Comparison of ENCODE assay signal across 8 cellular contexts in the genomic region with DNA sequence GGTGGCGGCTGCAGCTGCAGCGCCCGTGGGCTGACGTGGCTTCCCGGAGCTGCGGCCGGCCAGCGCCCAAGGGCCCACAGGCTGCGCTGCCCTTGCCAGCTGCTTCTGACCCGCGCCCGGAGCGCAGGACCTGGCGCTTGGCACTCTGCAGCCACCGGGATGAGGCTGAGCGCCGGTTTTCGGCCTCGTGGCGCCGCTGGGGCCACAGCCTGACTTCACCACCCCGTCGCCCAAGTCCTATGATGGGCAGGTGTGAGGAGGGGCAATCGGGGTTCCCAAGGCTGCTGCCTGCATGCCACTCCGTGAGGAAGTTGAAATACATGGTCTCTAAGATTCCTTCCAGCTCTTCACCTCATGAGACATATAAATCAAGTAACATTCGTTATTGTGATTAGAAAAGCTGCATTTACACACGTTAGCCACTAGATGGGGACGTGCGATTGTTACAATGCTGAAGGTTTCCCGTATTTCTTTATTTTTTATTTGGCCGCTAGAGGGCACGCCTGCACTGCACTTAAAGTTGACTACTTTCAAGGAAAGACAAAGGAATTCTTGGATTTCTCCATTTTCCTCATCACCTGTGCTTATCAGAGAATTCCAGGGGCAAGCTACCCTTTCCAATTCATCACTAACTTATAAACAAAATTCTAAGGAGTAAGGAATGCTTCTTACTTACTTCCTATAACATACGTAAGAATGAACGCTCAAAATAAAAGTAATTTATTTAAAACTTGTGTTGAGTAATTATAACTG. TPM values are rescaled to one million over a fixed set of nuclear protein-coding genes. Genes with fewer than 3 reads are reported as not detected.
DNase-seq lines count a peak whose midpoint lies in the region; ATAC-seq and TF ChIP-seq lines count a peak whose summit lies in the region.
"Not testable (repeated sequence)": the region's sequence is repeated elsewhere in the genome, so short reads cannot be mapped to it uniquely, and the experiment has no call there.

No MANE protein-coding gene starts in this region.

- not testable (repeated sequence) for H2AFZ ChIP-seq in GM23338

- not testable (repeated sequence) for H3K27me3 Mint-ChIP-seq in GM23338 (ENCODE audit: insufficient read depth, low read depth, poor library complexity); activated CD4-positive, alpha-beta T cell treated with anti-CD3 and anti-CD28 coated beads for 36 hours

- not testable (repeated sequence) for H4K20me1 ChIP-seq in GM23338 (replicated peaks; ENCODE audit: insufficient read depth)

- not testable (repeated sequence) for H3K27me3 ChIP-seq in GM23338 (ENCODE audit: insufficient read depth); right atrium auricular region; thoracic aorta (replicated peaks; ENCODE audit: insufficient read depth)
- H3K27me3 ChIP-seq in neutrophil = peaks cover 12% of the 10 kb centered on the region

- intact Hi-C loops in activated CD4-positive, alpha-beta T cell treated with anti-CD3 and anti-CD28 coated beads for 36 hours (cut with DNase I, micrococcal nuclease) = loop anchor here (1.0 to 5.0 kb wide), 8 partner anchors 125 to 825 kb away; a partner anchor contains a TSS

- not testable (repeated sequence) for TF ChIP-seq EP300 in Ishikawa (IDR thresholded peaks at IDR 0.05; ENCODE audit: borderline replicate concordance)

- H3K9me2 ChIP-seq in GM23338 (ENCODE audit: insufficient read depth) = not testable (repeated sequence)

- H3K4me3 ChIP-seq in GM23338 (peak overlapping the region; percentile 53), cardiac fibroblast (replicated peaks in 1 of 2; ENCODE audit: low read depth in 2 of 2, low read length in 2 of 2) (peak overlapping the region; percentile 56 to 60), right atrium auricular region (peak overlapping the region; percentile 44 to 71), neutrophil (ENCODE audit: low read depth in 1 of 2, low read length in 1 of 2) (peak overlapping the region; percentile 70 to 84), thoracic aorta (peak overlapping the region; percentile 86)

- TF ChIP-seq RAD21 in Ishikawa (IDR thresholded peaks at IDR 0.05; ENCODE audit: low read depth) = peak; percentile 80

- DNase-seq in ELF-1 (ENCODE audit: low read depth, low spot score) (peak; percentile 70), GM23338 (ENCODE audit: low spot score) (peak; percentile 43), cardiac fibroblast (ENCODE audit: low read depth in 2 of 2) (peak; percentile 53 to 63), right atrium auricular region (ENCODE audit: low spot score) (peak; percentile 81)
- peak; percentile 61 for DNase-seq in activated CD4-positive, alpha-beta T cell treated with anti-CD3 and anti-CD28 coated beads for 36 hours
- not testable (repeated sequence) for DNase-seq in thoracic aorta (ENCODE audit: low spot score)

- H3K36me3 Mint-ChIP-seq in GM23338 (ENCODE audit: low read depth); activated CD4-positive, alpha-beta T cell treated with anti-CD3 and anti-CD28 coated beads for 36 hours (ENCODE audit: low read depth): not testable (repeated sequence)

- H3K27ac Mint-ChIP-seq in GM23338 = not testable (repeated sequence)
- peak overlapping the region; percentile 89 for H3K27ac Mint-ChIP-seq in activated CD4-positive, alpha-beta T cell treated with anti-CD3 and anti-CD28 coated beads for 36 hours

- H3K4me1 ChIP-seq in GM23338 (ENCODE audit: insufficient read depth); right atrium auricular region; neutrophil (ENCODE audit: control insufficient read depth in 1 of 2, insufficient read depth in 1 of 2, low read depth in 1 of 2, low read length in 1 of 2); thoracic aorta (ENCODE audit: control insufficient read depth in 1 of 2, low read depth in 2 of 2): not testable (repeated sequence)

- peak overlapping the region; percentile 83 for H3K4me3 Mint-ChIP-seq in GM23338
- peak overlapping the region; percentile 80 for H3K4me3 Mint-ChIP-seq in activated CD4-positive, alpha-beta T cell treated with anti-CD3 and anti-CD28 coated beads for 36 hours

- CTCF ChIA-PET in activated CD4-positive, alpha-beta T cell treated with anti-CD3 and anti-CD28 coated beads for 36 hours (lab: Charles Lee) = interaction anchor here (0.6 to 2.8 kb wide), 30 partner anchors 8 to 865 kb away, joined by 3 to 26 read pairs (median 3); a partner anchor contains a TSS

- H3K27ac ChIP-seq in GM23338 (ENCODE audit: low read depth) = not testable (repeated sequence)
- H3K27ac ChIP-seq in right atrium auricular region (peak overlapping the region; percentile 87 to 90), neutrophil (peak overlapping the region; percentile 66), thoracic aorta (peak overlapping the region; percentile 71 to 80)

- H3K4me1 Mint-ChIP-seq in GM23338; activated CD4-positive, alpha-beta T cell treated with anti-CD3 and anti-CD28 coated beads for 36 hours: not testable (repeated sequence)

- peak overlapping the region; percentile 72 for H3K4me2 ChIP-seq in GM23338

- not testable (repeated sequence) for H3F3A ChIP-seq in GM23338 (replicated peaks; ENCODE audit: low read depth)

- TF ChIP-seq CTCF in GM23338 (conservative IDR thresholded peaks at IDR 0.05; ENCODE audit: low read depth in 2 of 2) (peak; percentile 70 to 96), cardiac fibroblast (IDR thresholded peaks at IDR 0.05; ENCODE audit: low read depth, low read length) (peak; percentile 55), right atrium auricular region (IDR thresholded peaks at IDR 0.05) (peak; percentile 77 to 86), neutrophil (IDR thresholded peaks at IDR 0.05) (peak; percentile 88), thoracic aorta (IDR thresholded peaks at IDR 0.05) (peak; percentile 85)

- H3K9me3 Mint-ChIP-seq in GM23338; activated CD4-positive, alpha-beta T cell treated with anti-CD3 and anti-CD28 coated beads for 36 hours (ENCODE audit: low read depth): not testable (repeated sequence)

- peak; percentile 76 for ATAC-seq in GM23338
- peak; percentile 58 for ATAC-seq in activated CD4-positive, alpha-beta T cell treated with anti-CD3 and anti-CD28 coated beads for 36 hours
- ATAC-seq in thoracic aorta (ENCODE audit: insufficient number of reproducible peaks, low FRiP score, low read depth) = peak; percentile 87

- not testable (repeated sequence) for H3K79me2 ChIP-seq in GM23338 (replicated peaks; ENCODE audit: insufficient read depth)

- not testable (repeated sequence) for H3K9me3 ChIP-seq in right atrium auricular region, neutrophil, thoracic aorta

- H3K36me3 ChIP-seq in GM23338 (ENCODE audit: insufficient read depth); right atrium auricular region; neutrophil; thoracic aorta: not testable (repeated sequence)

- POLR2A ChIA-PET in activated CD4-positive, alpha-beta T cell treated with anti-CD3 and anti-CD28 coated beads for 36 hours (lab: Charles Lee) = interaction anchor here (1.6 kb wide), 1 partner anchor 182 kb away, joined by 3 read pairs; no protein-coding TSS in a partner anchor

RNA-seq across cellular contexts. Expression of a gene that starts 1.1 kb away (rescaled TPM):
- 11.2 and 16.2 TPM in 2 replicates for total RNA-seq in GM23338 (2014; rRNA removed; shearing (Covaris generic))
- polyA plus RNA-seq in GM23338 (2016; fragmentation: Nextera tagmentation; extraction: Ambion mirVana) = 16.6 and 16.8 TPM in 2 replicates
- total RNA-seq in activated CD4-positive, alpha-beta T cell treated with anti-CD3 and anti-CD28 coated beads for 36 hours = 10 to 100 TPM; 38.5 to 47.2 TPM
- 10 to 100 TPM in 1 of 2 donors, 1 to 10 TPM in 1; 4.1 to 11.1 TPM for total RNA-seq in right atrium auricular region
- 10 to 100 TPM; 39.8 to 89.4 TPM for total RNA-seq in thoracic aorta

RNA-seq across cellular contexts. Expression of a gene that starts 42.0 kb away (rescaled TPM):
- total RNA-seq in GM23338 (2014; rRNA removed; shearing (Covaris generic)) = 2.0 and 2.2 TPM in 2 replicates
- polyA plus RNA-seq in GM23338 (2016; fragmentation: Nextera tagmentation; extraction: Ambion mirVana) = 1.4 and 1.6 TPM in 2 replicates
- 1 to 10 TPM; 8.4 to 10.0 TPM for total RNA-seq in activated CD4-positive, alpha-beta T cell treated with anti-CD3 and anti-CD28 coated beads for 36 hours
- total RNA-seq in right atrium auricular region = 1 to 10 TPM; 1.8 to 3.9 TPM
- total RNA-seq in thoracic aorta = 1 to 10 TPM; 6.9 TPM
